8 cellular contexts compared by ENCODE assay signal in the genomic region with DNA sequence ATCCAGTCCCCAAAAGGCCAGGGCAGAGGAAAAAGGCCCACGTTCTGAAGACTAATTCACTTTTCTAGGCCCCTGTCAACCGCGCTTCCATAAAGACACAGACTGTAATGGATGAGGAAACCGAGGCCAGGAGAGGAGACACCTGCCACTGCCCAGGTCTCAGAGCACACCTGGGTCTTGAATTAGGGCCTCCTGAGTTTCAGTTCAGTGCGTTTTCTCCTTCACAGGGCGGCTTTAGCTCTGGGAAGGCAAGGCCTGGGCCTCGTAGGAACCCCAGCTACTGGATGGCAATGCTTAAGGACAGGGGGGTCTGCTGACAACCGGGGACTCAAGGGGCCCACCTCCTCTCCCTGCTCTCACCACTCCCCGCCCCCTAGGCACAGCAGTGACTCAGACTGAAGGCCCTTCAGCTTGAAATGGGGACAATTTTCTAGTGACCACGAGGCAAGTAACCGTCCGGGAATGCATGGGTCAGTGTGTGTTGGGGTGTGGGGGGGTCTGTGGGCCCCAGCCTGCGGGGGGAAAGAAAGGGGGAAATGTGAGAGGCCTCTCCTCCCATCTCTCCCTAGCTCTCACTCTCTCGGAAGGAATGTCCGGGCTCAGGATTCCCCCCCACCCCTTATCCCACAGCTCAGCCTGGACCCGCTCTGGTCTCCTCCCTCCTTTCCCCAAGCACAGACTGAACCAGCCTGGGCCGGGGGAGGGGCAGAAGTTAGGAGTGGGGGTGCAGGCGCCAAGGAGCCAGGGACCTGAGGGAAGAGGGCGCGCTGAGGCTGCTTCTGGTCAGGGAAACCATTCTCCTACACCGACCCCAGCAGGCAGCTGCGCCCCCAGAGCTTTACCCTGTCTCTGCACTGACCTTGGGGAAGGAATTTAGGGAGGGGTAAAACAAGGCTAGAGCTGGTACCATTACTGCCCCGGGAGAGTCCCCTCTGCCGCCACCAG. TPM values are rescaled to one million over a fixed set of nuclear protein-coding genes. Genes with fewer than 3 reads are reported as not detected.
DNase-seq lines count a peak whose midpoint lies in the region; ATAC-seq, FAIRE-seq and TF ChIP-seq lines count a peak whose summit lies in the region.

No MANE protein-coding gene starts in this region.

- H3K27ac ChIP-seq in SJSA1 (peak overlapping the region; percentile 94), rectal smooth muscle tissue (ENCODE audit: low read depth, low read length) (peak overlapping the region; percentile 8)

- TF ChIP-seq CTCF in GM06990 (IDR thresholded peaks at IDR 0.05; ENCODE audit: insufficient read depth, low read length, poor library complexity, severe bottlenecking) (no peak), fibroblast of villous mesenchyme (IDR thresholded peaks at IDR 0.05; ENCODE audit: insufficient read depth, low read depth, low read length) (peak; percentile 9)

- no peak for DNase-seq in GM06990 (ENCODE audit: extremely low read depth, insufficient read length)
- DNase-seq in SJSA1 (ENCODE audit: low read depth in 1 of 2, low spot score in 2 of 2) = peak; percentile 95 to 97
- peak; percentile 89 for DNase-seq in fibroblast of villous mesenchyme (ENCODE audit: low read depth)
- no peak for DNase-seq in stimulated activated naive CD4-positive, alpha-beta T cell treated with Interleukin-2 at 50 U/mL for 16 hours (lab: John Stamatoyannopoulos, UW)
- no peak for DNase-seq in GM12892 (ENCODE audit: insufficient read length)

- H3K9ac ChIP-seq in rectal smooth muscle tissue (ENCODE audit: low read length) = no peak overlapping the region

- H3K9me3 ChIP-seq in SJSA1 (replicated peaks) = no peaks in the 10 kb centered on the region

- H3K36me3 ChIP-seq in GM06990 (ENCODE audit: control insufficient read depth, insufficient read depth, low read length) (no peaks in the 10 kb centered on the region), SJSA1 (peaks cover 51% of the 10 kb centered on the region), rectal smooth muscle tissue (ENCODE audit: control insufficient read depth, insufficient read depth, low read length) (no peaks in the 10 kb centered on the region)

- ATAC-seq in GM21360 (IDR thresholded peaks at IDR 0.05; ENCODE audit: unreplicated experiment) = no peak
- ATAC-seq in GM21717 (IDR thresholded peaks at IDR 0.05; ENCODE audit: unreplicated experiment) = no peak

- FAIRE-seq in GM12892 (lab: Jason Lieb, UNC) = no peak

- no peaks in the 10 kb centered on the region for H3K27me3 ChIP-seq in GM06990 (replicated peaks; ENCODE audit: control insufficient read depth, insufficient read depth, low read length)
- H3K27me3 ChIP-seq in SJSA1 (replicated peaks) = no peaks in the 10 kb centered on the region
- H3K27me3 ChIP-seq in rectal smooth muscle tissue (ENCODE audit: control insufficient read depth, insufficient read depth, low read length) = peaks cover 1% of the 10 kb centered on the region

- H3K4me1 ChIP-seq in SJSA1 (replicated peaks) = peaks cover 100% of the 10 kb centered on the region
- peaks cover 24% of the 10 kb centered on the region for H3K4me1 ChIP-seq in rectal smooth muscle tissue (ENCODE audit: control insufficient read depth, insufficient read depth, low read length)

- no peak for TF ChIP-seq POLR2A in GM12892 (IDR thresholded peaks at IDR 0.05; ENCODE audit: low read depth, low read length)

- H3K4me3 ChIP-seq in GM06990 (replicated peaks; ENCODE audit: low read depth, low read length) (peak overlapping the region; percentile 47), SJSA1 (peak overlapping the region; percentile 43), fibroblast of villous mesenchyme (ENCODE audit: low read depth, low read length) (peak overlapping the region; percentile 58), rectal smooth muscle tissue (ENCODE audit: low read length) (peak overlapping the region; percentile 51)

RNA-seq across cellular contexts. Expression of gene CREB3L1, which starts 17.2 kb away (rescaled TPM):
- 12.1 and 22.7 TPM in 2 replicates for total RNA-seq in SJSA1 (2014; rRNA removed; shearing (Covaris generic))
- total RNA-seq in fibroblast of villous mesenchyme = 40.6 and 66.7 TPM in 2 replicates
- 1.6 TPM for polyA plus RNA-seq in GM12892 (2012; ENCODE audit: missing spikeins)

RNA-seq across cellular contexts. Expression of gene DGKZ, which starts 52.6 kb away (rescaled TPM):
- total RNA-seq in SJSA1 (2014; rRNA removed; shearing (Covaris generic)) = 43.7 and 47.6 TPM in 2 replicates
- 50.1 and 63.1 TPM in 2 replicates for total RNA-seq in fibroblast of villous mesenchyme
- polyA plus RNA-seq in GM12892 (2012; ENCODE audit: missing spikeins) = 11.6 TPM

Comparison
In these comparisons a context has a peak if more than half of its experiments do, and no peak if none do; other contexts are left out.
1. DNase-seq: peak in SJSA1 (2 of 2) and fibroblast of villous mesenchyme (single experiment); none in GM06990 (single experiment), stimulated activated naive CD4-positive, alpha-beta T cell treated with Interleukin-2 at 50 U/mL for 16 hours (single experiment) and GM12892 (single experiment).
2. Peak in every context shown above with its lines, with median percentiles within 50 percentile points of each other: H3K4me3 ChIP-seq.